Comparison of ENCODE assay signal across 22 cellular contexts in the genomic region with DNA sequence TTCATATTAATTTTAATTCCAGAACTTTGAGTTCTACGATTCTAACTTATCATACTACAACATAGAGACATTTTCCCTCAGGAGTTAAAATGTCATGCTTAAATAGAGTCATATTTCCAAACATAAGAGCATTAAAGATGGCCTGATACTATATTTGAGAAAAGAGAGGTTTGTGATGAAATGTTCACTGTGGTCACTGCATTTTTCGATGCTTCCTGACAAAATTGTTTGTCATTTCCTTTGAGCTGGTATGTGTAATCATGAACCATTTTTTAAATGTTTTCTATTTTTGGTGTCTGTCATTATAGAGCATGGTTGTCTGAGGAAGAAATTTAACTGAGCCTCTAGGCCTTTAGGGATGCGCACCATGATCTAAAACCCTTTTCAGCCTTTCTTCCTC.
DNase-seq lines count a peak whose midpoint lies in the region; ATAC-seq and TF ChIP-seq lines count a peak whose summit lies in the region.
"Had no signal": no experiment of that assay in that cellular context is flagged by ENCODE, and none has a peak within 500 bp of the region (broad histone marks: within the 10 kb centered on the region; RNA-seq: fewer than 3 reads in every experiment).

No MANE protein-coding gene starts in this region.

- H3K9ac ChIP-seq in GM23248: no peak overlapping the region

- H3F3A ChIP-seq in GM23248 (ENCODE audit: insufficient read depth) (peaks cover 9% of the 10 kb centered on the region), PC-9 (ENCODE audit: insufficient read depth, low read depth) (no peaks in the 10 kb centered on the region)

- WGBS in GM23248 (ENCODE audit: low coverage in 1 of 2, low lambda C conversion rate in 2 of 2, missing lambda C conversion rate in 2 of 2), 2 experiments: 60 to 62% methylated on average over 3 of the region's 3 CpGs
- 74 to 80% methylated on average over 3 of the region's 3 CpGs for WGBS in transverse colon (ENCODE audit: low coverage in 1 of 2), 2 donors
- 89 to 90% methylated on average over 3 of the region's 3 CpGs for WGBS in aorta, 2 donors

- peak; percentile 44 for DNase-seq in GM23248
- no peak for DNase-seq in PC-9
- peak; percentile 32 for DNase-seq in fibroblast of peridontal ligament (ENCODE audit: extremely low read depth)
- DNase-seq in transverse colon: no peak
- no peak for DNase-seq in activated CD4-positive, CD25-positive, alpha-beta regulatory T cell treated with anti-CD3 and anti-CD28 coated beads, Interleukin-2, amount 50 U/mL, for 72 hours
- no peak for DNase-seq in aorta
- DNase-seq: activated CD4-positive, alpha-beta memory T cell treated with anti-CD3 and anti-CD28 coated beads, Interleukin-2, amount 10 ng/mL, durations not matched to agents 7 days and 5 days; activated effector memory CD4-positive, alpha-beta T cell treated with Interleukin-2 at 50 U/mL for 16 hours; activated naive CD8-positive, alpha-beta T cell treated with anti-CD3 and anti-CD28 coated beads, Interleukin-2, amount 10 ng/mL, durations not matched to agents 7 days and 5 days; body of pancreas; foreskin keratinocyte; hippocampal formation; KBM-7; left ventricle myocardium superior; NCI-H1930; Peyer's patch; psoas muscle; T-helper 9 cell; uterus had no signal

- H3K4me2 ChIP-seq in GM23248 (ENCODE audit: unreplicated experiment) (peak overlapping the region; percentile 30), PC-9 (no peak overlapping the region)

- H3K27me3 ChIP-seq in ACC112 (ENCODE audit: insufficient read depth, low read length) (no peaks in the 10 kb centered on the region), GM23248 (replicated peaks; ENCODE audit: insufficient read depth) (no peaks in the 10 kb centered on the region), PC-9 (ENCODE audit: insufficient read depth, low read depth) (no peaks in the 10 kb centered on the region), transverse colon (no peaks in the 10 kb centered on the region), aorta (ENCODE audit: control insufficient read depth in 1 of 2, insufficient read depth in 2 of 2, low read length in 1 of 2) (no peaks in the 10 kb centered on the region)
- H3K27me3 ChIP-seq: body of pancreas, foreskin keratinocyte, neutrophil, Peyer's patch, uterus had no signal

- H3K27ac ChIP-seq in ACC112 (ENCODE audit: low read depth, low read length): peak overlapping the region; percentile 28
- H3K27ac ChIP-seq in GM23248: peak overlapping the region; percentile 17; the same call in 1 of the 2 replicates
- H3K27ac ChIP-seq in PC-9: no peak overlapping the region
- H3K27ac ChIP-seq in transverse colon: no peak overlapping the region
- no peak overlapping the region for H3K27ac ChIP-seq in aorta (ENCODE audit: low read depth in 1 of 2, low read length in 2 of 2)
- H3K27ac ChIP-seq: body of pancreas, foreskin keratinocyte, neutrophil, Peyer's patch, psoas muscle had no signal

- peak overlapping the region; percentile 59 for H2AFZ ChIP-seq in ACC112 (ENCODE audit: low read length, unreplicated experiment)
- peak overlapping the region; percentile 54 for H2AFZ ChIP-seq in GM23248
- 0 out of 2 replicates have a peak overlapping the region, but pooled peaks have one; percentile 46 for H2AFZ ChIP-seq in PC-9

- TF ChIP-seq CTCF in PC-9 (conservative IDR thresholded peaks at IDR 0.05) (no peak), transverse colon (IDR thresholded peaks at IDR 0.05) (no peak)

- H3K4me3 ChIP-seq in ACC112 (ENCODE audit: low read depth, low read length): no peak overlapping the region
- no peak overlapping the region for H3K4me3 ChIP-seq in GM23248
- no peak overlapping the region for H3K4me3 ChIP-seq in PC-9
- H3K4me3 ChIP-seq in transverse colon: no peak overlapping the region
- no peak overlapping the region for H3K4me3 ChIP-seq in aorta (ENCODE audit: low read length in 2 of 2)
- H3K4me3 ChIP-seq: body of pancreas, Peyer's patch, psoas muscle, uterus had no signal

- BruUV-seq in PC-9 (replicated peaks; lab: Mats Ljungman, UMichigan): no TSS peak

- intact Hi-C loops in PC-9 (cut with micrococcal nuclease; ENCODE audit: unreplicated experiment): no loop called here
- intact Hi-C loops in transverse colon (cut with DNase I; ENCODE audit: low total_unique reads): no loop called here
- intact Hi-C loops in aorta (cut with DNase I): loop anchor here (10.0 kb wide), 3 partner anchors 194 to 344 kb away; no protein-coding TSS in a partner anchor

- in situ Hi-C loops in GM23248 (cut with MboI) (no loop called here), transverse colon (cut with MboI; ENCODE audit: low pct_ligation_motif_present in 1 of 4, low pct_unique_long_range_greater_than_20kb in 1 of 4, low sequenced_read_pairs in 3 of 4) (no loop called here)

- CTCF ChIA-PET in PC-9 (lab: Charles Lee): interaction anchor here (0.6 kb wide), 1 partner anchor 161 kb away, joined by 5 read pairs; no protein-coding TSS in a partner anchor

- TF ChIP-seq POLR2A in transverse colon (IDR thresholded peaks at IDR 0.05): no peak

- peaks cover 21% of the 10 kb centered on the region for H3K4me1 ChIP-seq in ACC112 (ENCODE audit: control insufficient read depth, insufficient read depth, low read length, unreplicated experiment)
- peaks cover 23% of the 10 kb centered on the region for H3K4me1 ChIP-seq in GM23248 (ENCODE audit: insufficient read depth)
- H3K4me1 ChIP-seq in PC-9 (replicated peaks; ENCODE audit: insufficient read depth): no peaks in the 10 kb centered on the region
- H3K4me1 ChIP-seq in transverse colon: peaks cover 0 to 3% (median 0%) of the 10 kb centered on the region in 4 donors
- H3K4me1 ChIP-seq in aorta (ENCODE audit: control insufficient read depth in 1 of 2, insufficient read depth in 2 of 2, low read length in 2 of 2): no peaks in the 10 kb centered on the region
- H3K4me1 ChIP-seq: body of pancreas, foreskin keratinocyte, Peyer's patch had no signal

- H3K9me3 ChIP-seq in GM23248 (ENCODE audit: low read depth) (no peaks in the 10 kb centered on the region), PC-9 (ENCODE audit: insufficient read depth, low read depth) (no peaks in the 10 kb centered on the region), transverse colon (no peaks in the 10 kb centered on the region), aorta (ENCODE audit: control insufficient read depth, low read length) (no peaks in the 10 kb centered on the region)
- H3K9me3 ChIP-seq: body of pancreas, neutrophil, Peyer's patch, psoas muscle, uterus had no signal

- no peaks in the 10 kb centered on the region for H3K9me2 ChIP-seq in GM23248 (ENCODE audit: insufficient read depth)
- no peaks in the 10 kb centered on the region for H3K9me2 ChIP-seq in PC-9 (ENCODE audit: insufficient read depth)

- TF ChIP-seq EP300 in transverse colon (IDR thresholded peaks at IDR 0.05; ENCODE audit: low read depth): no peak

- H3K79me2 ChIP-seq in ACC112 (ENCODE audit: control insufficient read depth, insufficient read depth, low read length, unreplicated experiment) (no peaks in the 10 kb centered on the region), GM23248 (ENCODE audit: insufficient read depth) (no peaks in the 10 kb centered on the region), PC-9 (ENCODE audit: low read depth) (no peaks in the 10 kb centered on the region)

- ATAC-seq in aorta (ENCODE audit: low FRiP score) (no peak), GM21447 (IDR thresholded peaks at IDR 0.05; ENCODE audit: unreplicated experiment) (no peak)
- ATAC-seq: body of pancreas, foreskin keratinocyte, left ventricle myocardium superior, psoas muscle had no signal

- POLR2A ChIA-PET in PC-9 (lab: Charles Lee; ENCODE audit: unreplicated experiment): no interaction called here

- H3K36me3 ChIP-seq in ACC112 (ENCODE audit: insufficient read depth, low read length) (no peaks in the 10 kb centered on the region), GM23248 (ENCODE audit: low read depth) (no peaks in the 10 kb centered on the region), PC-9 (ENCODE audit: low read depth) (no peaks in the 10 kb centered on the region), transverse colon (no peaks in the 10 kb centered on the region), aorta (ENCODE audit: control insufficient read depth in 1 of 2, insufficient read depth in 2 of 2, low read length in 1 of 2) (no peaks in the 10 kb centered on the region)
- H3K36me3 ChIP-seq: neutrophil, Peyer's patch, uterus had no signal

- H4K20me1 ChIP-seq in GM23248 (ENCODE audit: insufficient read depth) (no peaks in the 10 kb centered on the region), PC-9 (ENCODE audit: insufficient read depth) (no peaks in the 10 kb centered on the region)

Comparison
In these comparisons a context has a peak if more than half of its experiments do, and no peak if none do; other contexts are left out.
1. H3K27ac ChIP-seq: peak in ACC112 (single experiment) and GM23248 (single experiment); none in PC-9 (single experiment), transverse colon (0 of 4) and aorta (0 of 2).
2. DNase-seq: peak in GM23248 (single experiment) and fibroblast of peridontal ligament (single experiment); none in PC-9 (0 of 2), transverse colon (single experiment), activated CD4-positive, CD25-positive, alpha-beta regulatory T cell treated with anti-CD3 and anti-CD28 coated beads, Interleukin-2, amount 50 U/mL, for 72 hours (single experiment) and aorta (0 of 2).
3. intact Hi-C loops: an anchor here in aorta (10.0 kb wide); none called in PC-9 and transverse colon.
4. Peak in every context shown above with its lines, with median percentiles within 50 percentile points of each other: H2AFZ ChIP-seq.